ENCODE assay signal across 8 cellular contexts in genomic region chr17:7015587-7016020, GRCh38. TPM values are rescaled to one million over a fixed set of nuclear protein-coding genes. Genes with fewer than 3 reads are reported as not detected.
DNase-seq lines count a peak whose midpoint lies in the region; ATAC-seq, FAIRE-seq and TF ChIP-seq lines count a peak whose summit lies in the region.

No MANE protein-coding gene starts in this region.

- peak overlapping the region; percentile 82 for H4K91ac ChIP-seq in trophoblast cell (ENCODE audit: low read depth, low read length)

- no peak overlapping the region for H3K4ac ChIP-seq in trophoblast cell (ENCODE audit: low read depth, low read length)

- H3K9me3 ChIP-seq in SK-N-MC (ENCODE audit: low read depth, low read length) (no peaks in the 10 kb centered on the region), endothelial cell of umbilical vein (replicated peaks; ENCODE audit: control insufficient read depth, insufficient read depth, low read length) (no peaks in the 10 kb centered on the region), trophoblast cell (ENCODE audit: insufficient read depth, low read depth, low read length) (no peaks in the 10 kb centered on the region)

- no peak for TF ChIP-seq CTCF in endothelial cell of umbilical vein (IDR thresholded peaks at IDR 0.05; ENCODE audit: extremely low read depth in 1 of 2, insufficient read depth in 1 of 2, low read depth in 1 of 2, low read length in 2 of 2)
- TF ChIP-seq CTCF in GM10248 (IDR thresholded peaks at IDR 0.05; ENCODE audit: control extremely low read depth, extremely low read depth, low read depth, missing control alignments) = no peak

- no peak overlapping the region for H3K18ac ChIP-seq in trophoblast cell (ENCODE audit: low read length)

- H2BK120ac ChIP-seq in trophoblast cell (ENCODE audit: insufficient read depth, low read length, poor library complexity) = no peak overlapping the region

- dilution Hi-C loops in endothelial cell of umbilical vein (cut with MboI; ENCODE audit: extremely low pct_ligation_motif_present, low sequenced_read_pairs) = no loop called here

- H3K79me1 ChIP-seq in trophoblast cell (ENCODE audit: low read length) = peaks cover 20% of the 10 kb centered on the region

- no peaks in the 10 kb centered on the region for H4K20me1 ChIP-seq in endothelial cell of umbilical vein (replicated peaks; ENCODE audit: control insufficient read depth, extremely low read depth, insufficient read depth, low read length)

- no peak overlapping the region for H2BK5ac ChIP-seq in trophoblast cell (ENCODE audit: low read depth, low read length, poor library complexity)

- H3K23ac ChIP-seq in trophoblast cell (ENCODE audit: low read length) = no peak overlapping the region

- peak overlapping the region; percentile 91 for H4K12ac ChIP-seq in trophoblast cell (ENCODE audit: low read depth, low read length)

- DNase-seq in Daoy (ENCODE audit: low read depth) (peak; percentile 39), SK-N-MC (ENCODE audit: low read depth, low spot score) (no peak), endothelial cell of umbilical vein (ENCODE audit: low read depth, low spot score) (no peak), trophoblast cell (no peak), GOT3 (lab: John Stamatoyannopoulos, UW) (no peak), GM10248 (ENCODE audit: extremely low spot score) (no peak)

- peak overlapping the region; percentile 18 for H2BK12ac ChIP-seq in trophoblast cell (ENCODE audit: low read length)

- H4K8ac ChIP-seq in trophoblast cell (ENCODE audit: low read depth, low read length) = peak overlapping the region; percentile 94

- no CpG with 5 or more reads among the region's 16 CpGs for WGBS in trophoblast cell (ENCODE audit: extremely low coverage, insufficient coverage, insufficient read length)

- H3K27ac ChIP-seq in SK-N-MC (peak overlapping the region; percentile 69), endothelial cell of umbilical vein (ENCODE audit: insufficient read depth, low read depth, low read length) (peak overlapping the region; percentile 94), trophoblast cell (ENCODE audit: low read depth, low read length) (peak overlapping the region; percentile 36)

- TF ChIP-seq POLR2A in endothelial cell of umbilical vein (IDR thresholded peaks at IDR 0.05; ENCODE audit: low read depth, low read length) = no peak

- H3K4me2 ChIP-seq in endothelial cell of umbilical vein (ENCODE audit: insufficient read depth, low read length) (peak overlapping the region; percentile 85), trophoblast cell (ENCODE audit: low read length) (peak overlapping the region; percentile 84)

- ATAC-seq in GM21825 (IDR thresholded peaks at IDR 0.05; ENCODE audit: unreplicated experiment) (no peak), GM21360 (IDR thresholded peaks at IDR 0.05; ENCODE audit: unreplicated experiment) (no peak)

- no peaks in the 10 kb centered on the region for H3K9me1 ChIP-seq in endothelial cell of umbilical vein (replicated peaks; ENCODE audit: control insufficient read depth, extremely low read depth, insufficient read depth, low read length)

- no peaks in the 10 kb centered on the region; the same call in 1 of the 2 replicates for H3K36me3 ChIP-seq in SK-N-MC (ENCODE audit: insufficient read depth, low read length)
- H3K36me3 ChIP-seq in endothelial cell of umbilical vein (ENCODE audit: control insufficient read depth in 2 of 2, extremely low read depth in 1 of 2, insufficient read depth in 2 of 2, low read length in 2 of 2) = peaks cover 0 to 3% of the 10 kb centered on the region in 2 experiments
- H3K36me3 ChIP-seq in trophoblast cell (ENCODE audit: control insufficient read depth in 1 of 2, insufficient read depth in 2 of 2, low read length in 2 of 2) = peaks cover 12 to 16% of the 10 kb centered on the region in 2 experiments

- H3K27me3 ChIP-seq in endothelial cell of umbilical vein (ENCODE audit: control insufficient read depth in 2 of 2, insufficient read depth in 2 of 2, low read length in 2 of 2) (no peaks in the 10 kb centered on the region), trophoblast cell (ENCODE audit: insufficient read depth, low read length) (no peaks in the 10 kb centered on the region)

- peak overlapping the region; percentile 91 for H3K4me3 ChIP-seq in SK-N-MC
- peak overlapping the region; percentile 41 to 93 (median 73) for H3K4me3 ChIP-seq in endothelial cell of umbilical vein (replicated peaks in 1 of 3; ENCODE audit: insufficient read depth in 1 of 3, low read depth in 1 of 3, low read length in 3 of 3)
- no peak overlapping the region for H3K4me3 ChIP-seq in trophoblast cell (ENCODE audit: low read depth, low read length)

- peaks cover 35% of the 10 kb centered on the region for H3K79me2 ChIP-seq in endothelial cell of umbilical vein (ENCODE audit: control insufficient read depth, insufficient read depth, low read length)
- peaks cover 14% of the 10 kb centered on the region for H3K79me2 ChIP-seq in trophoblast cell (ENCODE audit: control insufficient read depth, insufficient read depth, low read length, poor library complexity)

- H3K9ac ChIP-seq in SK-N-MC (ENCODE audit: insufficient read length) (peak overlapping the region; percentile 97), endothelial cell of umbilical vein (replicated peaks; ENCODE audit: extremely low read depth, insufficient read depth, low read length) (peak overlapping the region; percentile 87), trophoblast cell (ENCODE audit: low read length) (no peak overlapping the region)

- POLR2A ChIA-PET in endothelial cell of umbilical vein (lab: Charles Lee) (interaction anchor here (1.0 kb wide), 1 partner anchor 8 kb away, joined by 6 read pairs; no protein-coding TSS in a partner anchor), GM10248 (lab: Yijun Ruan, JAX) (interaction anchor here (0.6 to 1.0 kb wide), 3 partner anchors 8 to 205 kb away, joined by 3 to 5 read pairs (median 3); no protein-coding TSS in a partner anchor)

- CTCF ChIA-PET in endothelial cell of umbilical vein (lab: Charles Lee) (interaction anchor here (0.6 to 1.7 kb wide), 6 partner anchors 12 to 112 kb away, joined by 3 to 16 read pairs (median 4); partner anchors contain the start of gene SLC16A13), GM10248 (lab: Yijun Ruan, JAX) (interaction anchor here (0.6 to 2.3 kb wide), 8 partner anchors 12 to 172 kb away, joined by 3 to 15 read pairs (median 6); no protein-coding TSS in a partner anchor)

- H2AK5ac ChIP-seq in trophoblast cell (ENCODE audit: low read length) = peak overlapping the region; percentile 49

- H3K14ac ChIP-seq in trophoblast cell (ENCODE audit: low read length) = peak overlapping the region; percentile 95

- intact Hi-C loops in endothelial cell of umbilical vein (cut with micrococcal nuclease) = loop anchor here (2.0 kb wide), 1 partner anchor 101 kb away; no protein-coding TSS in a partner anchor

- H3K4me1 ChIP-seq in endothelial cell of umbilical vein (ENCODE audit: control insufficient read depth, extremely low read depth, insufficient read depth, low read length) (peaks cover 50% of the 10 kb centered on the region), trophoblast cell (ENCODE audit: control insufficient read depth in 1 of 2, insufficient read depth in 2 of 2, low read length in 2 of 2) (peaks cover 11 to 23% of the 10 kb centered on the region in 2 experiments)

- FAIRE-seq in endothelial cell of umbilical vein (lab: Jason Lieb, UNC) = peak; percentile 78

- peak overlapping the region; percentile 4 for H2AFZ ChIP-seq in endothelial cell of umbilical vein (ENCODE audit: low read depth, low read length)
- H2AFZ ChIP-seq in trophoblast cell (ENCODE audit: insufficient read depth, low read length, poor library complexity) = peak overlapping the region; percentile 81

- no TSS peak for BruUV-seq in endothelial cell of umbilical vein (replicated peaks; lab: Mats Ljungman, UMichigan)

RNA-seq across cellular contexts. Expression of gene RNASEK, which starts 3.2 kb away (rescaled TPM):
- total RNA-seq in Daoy (2014; rRNA removed; shearing (Covaris generic)) = 72.7 and 82.3 TPM in 2 replicates
- total RNA-seq in endothelial cell of umbilical vein = 272 and 287 TPM in 2 replicates
- 309 and 319 TPM in 2 replicates for polyA plus RNA-seq in endothelial cell of umbilical vein
- 279 and 315 TPM in 2 replicates for polyA plus RNA-seq in endothelial cell of umbilical vein (2011; cell fraction: cytosol; rRNA removed)
- polyA plus RNA-seq in endothelial cell of umbilical vein (2011; cell fraction: nucleus; rRNA removed) = 116 and 141 TPM in 2 replicates
- 589 and 679 TPM in 2 replicates for polyA plus RNA-seq in endothelial cell of umbilical vein (2012)
- 196 and 216 TPM in 2 replicates for polyA minus RNA-seq in endothelial cell of umbilical vein
- polyA minus RNA-seq in endothelial cell of umbilical vein (2011; cell fraction: cytosol; rRNA and poly(A)+ RNA removed) = 135 TPM
- polyA minus RNA-seq in endothelial cell of umbilical vein (2011; cell fraction: nucleus; rRNA and poly(A)+ RNA removed) = 63.9 and 81.2 TPM in 2 replicates
- polyA plus RNA-seq in trophoblast cell (2013) = 628 and 654 TPM in 2 replicates

RNA-seq across cellular contexts. Expression of gene BCL6B, which starts 7.2 kb away (rescaled TPM):
- total RNA-seq in Daoy (2014; rRNA removed; shearing (Covaris generic)) = not detected in 2 replicates
- total RNA-seq in endothelial cell of umbilical vein = 160 and 163 TPM in 2 replicates
- 93.5 and 94.5 TPM in 2 replicates for polyA plus RNA-seq in endothelial cell of umbilical vein
- 43.3 and 56.6 TPM in 2 replicates for polyA plus RNA-seq in endothelial cell of umbilical vein (2011; cell fraction: cytosol; rRNA removed)
- 146 and 202 TPM in 2 replicates for polyA plus RNA-seq in endothelial cell of umbilical vein (2011; cell fraction: nucleus; rRNA removed)
- polyA plus RNA-seq in endothelial cell of umbilical vein (2012) = 100 and 123 TPM in 2 replicates
- polyA minus RNA-seq in endothelial cell of umbilical vein = 66.4 and 74.7 TPM in 2 replicates
- polyA minus RNA-seq in endothelial cell of umbilical vein (2011; cell fraction: cytosol; rRNA and poly(A)+ RNA removed) = not detected
- polyA minus RNA-seq in endothelial cell of umbilical vein (2011; cell fraction: nucleus; rRNA and poly(A)+ RNA removed) = 69.6 and 113 TPM in 2 replicates
- polyA plus RNA-seq in trophoblast cell (2013) = 0.14 and 0.31 TPM in 2 replicates

RNA-seq across cellular contexts. Expression of gene ALOX12, which starts 19.8 kb away (rescaled TPM):
- not detected in 2 replicates for total RNA-seq in Daoy (2014; rRNA removed; shearing (Covaris generic))
- total RNA-seq in endothelial cell of umbilical vein = not detected in 2 replicates
- polyA plus RNA-seq in endothelial cell of umbilical vein = not detected in 2 replicates
- 0.03 TPM in 1 of 2 replicates, not detected in the other for polyA plus RNA-seq in endothelial cell of umbilical vein (2011; cell fraction: cytosol; rRNA removed)
- not detected in 2 replicates for polyA plus RNA-seq in endothelial cell of umbilical vein (2011; cell fraction: nucleus; rRNA removed)
- polyA plus RNA-seq in endothelial cell of umbilical vein (2012) = 0.16 and 0.52 TPM in 2 replicates
- not detected in 2 replicates for polyA minus RNA-seq in endothelial cell of umbilical vein
- polyA minus RNA-seq in endothelial cell of umbilical vein (2011; cell fraction: cytosol; rRNA and poly(A)+ RNA removed) = not detected
- polyA minus RNA-seq in endothelial cell of umbilical vein (2011; cell fraction: nucleus; rRNA and poly(A)+ RNA removed) = not detected in 2 replicates
- polyA plus RNA-seq in trophoblast cell (2013) = 0.06 TPM in 1 of 2 replicates, not detected in the other

RNA-seq across cellular contexts. Expression of gene SLC16A13, which starts 20.2 kb away (rescaled TPM):
- total RNA-seq in Daoy (2014; rRNA removed; shearing (Covaris generic)) = 0.34 TPM in 1 of 2 replicates, not detected in the other
- 18.6 and 24.7 TPM in 2 replicates for total RNA-seq in endothelial cell of umbilical vein
- polyA plus RNA-seq in endothelial cell of umbilical vein = 16.8 and 18.4 TPM in 2 replicates
- 6.4 and 8.0 TPM in 2 replicates for polyA plus RNA-seq in endothelial cell of umbilical vein (2011; cell fraction: cytosol; rRNA removed)
- 8.8 and 10.8 TPM in 2 replicates for polyA plus RNA-seq in endothelial cell of umbilical vein (2011; cell fraction: nucleus; rRNA removed)
- 7.9 and 12.0 TPM in 2 replicates for polyA plus RNA-seq in endothelial cell of umbilical vein (2012)
- 13.8 and 17.9 TPM in 2 replicates for polyA minus RNA-seq in endothelial cell of umbilical vein
- 1.8 TPM for polyA minus RNA-seq in endothelial cell of umbilical vein (2011; cell fraction: cytosol; rRNA and poly(A)+ RNA removed)
- 5.2 and 6.5 TPM in 2 replicates for polyA minus RNA-seq in endothelial cell of umbilical vein (2011; cell fraction: nucleus; rRNA and poly(A)+ RNA removed)
- polyA plus RNA-seq in trophoblast cell (2013) = 23.2 and 24.9 TPM in 2 replicates

RNA-seq across cellular contexts. Expression of gene SLC16A11, which starts 28.3 kb away (rescaled TPM):
- total RNA-seq in Daoy (2014; rRNA removed; shearing (Covaris generic)) = not detected in 2 replicates
- 0.53 and 0.95 TPM in 2 replicates for total RNA-seq in endothelial cell of umbilical vein
- polyA plus RNA-seq in endothelial cell of umbilical vein = 1.1 and 1.4 TPM in 2 replicates
- polyA plus RNA-seq in endothelial cell of umbilical vein (2011; cell fraction: cytosol; rRNA removed) = 0.52 and 0.68 TPM in 2 replicates
- polyA plus RNA-seq in endothelial cell of umbilical vein (2011; cell fraction: nucleus; rRNA removed) = 1.8 and 2.0 TPM in 2 replicates
- 0.21 and 0.46 TPM in 2 replicates for polyA plus RNA-seq in endothelial cell of umbilical vein (2012)
- polyA minus RNA-seq in endothelial cell of umbilical vein = not detected in 2 replicates
- polyA minus RNA-seq in endothelial cell of umbilical vein (2011; cell fraction: cytosol; rRNA and poly(A)+ RNA removed) = not detected
- 1.2 TPM in 1 of 2 replicates, not detected in the other for polyA minus RNA-seq in endothelial cell of umbilical vein (2011; cell fraction: nucleus; rRNA and poly(A)+ RNA removed)
- 0.51 and 0.96 TPM in 2 replicates for polyA plus RNA-seq in trophoblast cell (2013)

Comparison
In these comparisons a context has a peak if more than half of its experiments do, and no peak if none do; other contexts are left out.
1. H3K27ac ChIP-seq: peak in every context shown above with its lines; median percentile 94 in endothelial cell of umbilical vein; 69 in SK-N-MC; 36 in trophoblast cell.
2. RNA of gene BCL6B, which starts 7.2 kb away (total RNA-seq): 160 to 163 TPM in endothelial cell of umbilical vein; not detected in Daoy; every median in the first group is over 100 times any median in the second.